In the genomic region with DNA sequence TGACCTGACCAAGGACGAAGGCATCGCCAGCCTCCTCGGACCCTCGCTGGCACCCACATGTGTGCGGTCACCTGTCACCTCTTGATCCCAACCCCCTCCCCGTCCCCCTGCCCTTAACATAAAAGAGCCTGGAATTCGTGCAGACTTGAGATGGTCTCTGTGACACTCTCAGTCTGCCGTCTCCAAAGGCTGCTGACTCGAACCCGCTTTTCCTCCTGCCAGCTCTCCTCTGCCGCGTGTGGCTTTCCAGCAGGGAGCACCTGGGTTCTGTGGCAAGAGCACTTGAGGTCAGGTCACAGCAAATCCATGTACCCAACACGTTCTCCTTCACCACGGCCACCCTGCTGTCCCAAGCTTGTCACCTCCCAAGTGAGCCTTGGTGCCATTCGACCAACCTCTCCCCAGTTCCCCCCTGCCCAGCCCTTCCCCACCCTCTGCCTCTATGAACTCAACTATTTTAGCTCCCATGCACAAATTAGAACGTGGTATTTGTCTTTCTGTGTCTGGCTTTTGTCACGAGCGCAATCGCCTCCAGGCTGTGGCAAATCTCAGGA, we compare ENCODE assay signal across 38 cellular contexts.
"Had no signal": no experiment of that assay in that cellular context is flagged by ENCODE, and none has a peak within 500 bp of the region (broad histone marks: within the 10 kb centered on the region; RNA-seq: fewer than 3 reads in every experiment).

No MANE protein-coding gene starts in this region.

- H3K27me3 Mint-ChIP-seq: activated naive CD4-positive, alpha-beta T cell treated with anti-CD3 and anti-CD28 coated beads, Interleukin-2, amount 50 U/mL, for 24 hours; activated naive CD8-positive, alpha-beta T cell treated with anti-CD3 and anti-CD28 coated beads, Interleukin-2, amount 50 U/mL, for 24 hours had no signal

- H3K27ac Mint-ChIP-seq: activated CD8-positive, alpha-beta T cell treated with anti-CD3 and anti-CD28 coated beads, Interleukin-2, amount 10 ng/mL, durations not matched to agents 7 days and 5 days; activated naive CD4-positive, alpha-beta T cell treated with anti-CD3 and anti-CD28 coated beads, Interleukin-2, amount 50 U/mL, for 24 hours; activated naive CD8-positive, alpha-beta T cell treated with anti-CD3 and anti-CD28 coated beads, Interleukin-2, amount 50 U/mL, for 24 hours had no signal

- ATAC-seq: activated CD8-positive, alpha-beta T cell treated with anti-CD3 and anti-CD28 coated beads, Interleukin-2, amount 10 ng/mL, durations not matched to agents 7 days and 5 days; activated naive CD8-positive, alpha-beta T cell treated with anti-CD3 and anti-CD28 coated beads, Interleukin-2, amount 50 U/mL, for 24 hours; Right ventricle myocardium inferior; SK-N-SH treated with all-trans-retinoic acid at 6 μM for 48 hours had no signal

- DNase-seq: activated CD4-positive, alpha-beta T cell treated with anti-CD3 and anti-CD28 coated beads for 1 hour; activated CD4-positive, alpha-beta T cell treated with anti-CD3 and anti-CD28 coated beads for 48 hours; activated CD4-positive, alpha-beta T cell treated with anti-CD3 and anti-CD28 coated beads, Interleukin-2, amount 50 U/mL, for 48 hours; activated CD4-positive, CD25-positive, alpha-beta regulatory T cell; activated CD8-positive, alpha-beta memory T cell treated with anti-CD3 and anti-CD28 coated beads, Interleukin-2, amount 50 U/mL, for 48 hours; activated CD8-positive, alpha-beta T cell treated with anti-CD3 and anti-CD28 coated beads, Interleukin-2, amount 10 ng/mL, durations not matched to agents 7 days and 5 days; activated effector memory CD4-positive, alpha-beta T cell treated with Interleukin-2 at 50 U/mL for 16 hours; activated naive CD8-positive, alpha-beta T cell treated with anti-CD3 and anti-CD28 coated beads, Interleukin-2, amount 50 U/mL, for 24 hours; activated T-cell treated with anti-CD3 and anti-CD28 coated beads, Interleukin-2, amount 50 U/mL, for 48 hours; anterior cingulate cortex; caudate nucleus; cerebellar nuclear complex; MM.1S; MV-4-11; NCI-H1092; NCI-H1417; NCI-H146; NCI-H187; NCI-H2029 treated with DMSO at 0.1 percent for 48 hours; NCI-H2107; NCI-H2171; NCI-H510A; NCI-H526; NCI-H748 treated with DMSO at 0.1 percent for 48 hours; SIG-M5; SW 1271; T-helper 1 cell; T-helper 9 cell had no signal

- H3K4me3 ChIP-seq: PC-9 had no signal

- FAIRE-seq: bronchial epithelial cell, RCC 7860 had no signal

- H3K36me3 Mint-ChIP-seq: brain had no signal

- H3K4me3 Mint-ChIP-seq: activated CD8-positive, alpha-beta T cell treated with anti-CD3 and anti-CD28 coated beads, Interleukin-2, amount 10 ng/mL, durations not matched to agents 7 days and 5 days; activated naive CD4-positive, alpha-beta T cell treated with anti-CD3 and anti-CD28 coated beads, Interleukin-2, amount 50 U/mL, for 24 hours; activated naive CD8-positive, alpha-beta T cell treated with anti-CD3 and anti-CD28 coated beads, Interleukin-2, amount 50 U/mL, for 24 hours had no signal

- H3K27ac ChIP-seq: KMS-11, PC-9, RWPE1, VCaP had no signal

- H3K9me3 Mint-ChIP-seq: activated naive CD4-positive, alpha-beta T cell treated with anti-CD3 and anti-CD28 coated beads, Interleukin-2, amount 50 U/mL, for 24 hours; activated naive CD8-positive, alpha-beta T cell treated with anti-CD3 and anti-CD28 coated beads, Interleukin-2, amount 50 U/mL, for 24 hours had no signal
